Comparison of ENCODE assay signal across 12 cellular contexts in the genomic region with DNA sequence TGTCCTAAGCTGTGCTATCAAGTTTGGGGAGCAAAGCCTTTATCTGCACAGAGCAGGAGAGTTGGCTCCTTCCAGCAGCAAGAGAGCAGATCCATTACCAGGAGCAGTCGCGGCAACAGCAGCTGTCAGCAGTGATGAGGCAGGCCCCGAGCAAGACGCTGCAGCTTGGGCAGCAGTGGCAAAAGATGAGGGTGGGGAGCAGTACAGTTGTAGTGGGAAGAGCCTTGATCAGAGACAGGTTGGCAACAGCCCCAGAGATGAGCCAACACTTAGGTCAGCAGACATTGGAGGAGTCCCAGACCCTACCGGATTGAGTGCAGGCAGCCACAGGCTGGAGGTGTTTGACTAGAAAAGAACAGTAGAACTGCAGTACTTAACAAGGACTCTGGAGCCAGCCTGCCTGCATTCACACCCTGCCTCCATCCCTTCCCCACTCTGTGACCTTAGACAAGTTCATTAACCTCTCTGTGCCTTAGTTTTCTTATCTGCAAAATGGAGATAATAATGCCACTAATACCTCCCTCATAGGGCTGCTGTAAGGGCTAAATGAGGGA.
DNase-seq lines count a peak whose midpoint lies in the region; ATAC-seq, FAIRE-seq and TF ChIP-seq lines count a peak whose summit lies in the region.
"Had no signal": no experiment of that assay in that cellular context is flagged by ENCODE, and none has a peak within 500 bp of the region (broad histone marks: within the 10 kb centered on the region; RNA-seq: fewer than 3 reads in every experiment).

No MANE protein-coding gene starts in this region.

- no peaks in the 10 kb centered on the region for H3K27me3 Mint-ChIP-seq in HFFc6 (ENCODE audit: insufficient read depth)
- H3K27me3 Mint-ChIP-seq in GM23338 (ENCODE audit: insufficient read depth, low read depth, poor library complexity), result peaks cover 20% of the 10 kb centered on the region
- H3K27me3 Mint-ChIP-seq: CD4-positive, CD25-positive, alpha-beta regulatory T cell had no signal

- H3K27ac Mint-ChIP-seq in HFFc6 (peak overlapping the region; percentile 84), GM23338 (no peak overlapping the region)

- H3K27me3 ChIP-seq in bronchial epithelial cell (ENCODE audit: control insufficient read depth, insufficient read depth, low read length), result no peaks in the 10 kb centered on the region
- peaks cover 47% of the 10 kb centered on the region for H3K27me3 ChIP-seq in GM23338 (ENCODE audit: insufficient read depth)
- H3K27me3 ChIP-seq: left lung, tibial artery had no signal

- 0 out of 2 replicates have a peak, but pooled peaks cover 3% of the 10 kb centered on the region for H3K9me2 ChIP-seq in GM23338 (ENCODE audit: insufficient read depth)

- H3K9me3 Mint-ChIP-seq in HFFc6 (peaks cover 5% of the 10 kb centered on the region), GM23338 (no peaks in the 10 kb centered on the region; the same call in 2 of the 3 replicates)

- H3K4me3 Mint-ChIP-seq in HFFc6 (peak overlapping the region; percentile 78), GM23338 (no peak overlapping the region)

- TF ChIP-seq CTCF in 22Rv1 (IDR thresholded peaks at IDR 0.05), result no peak
- TF ChIP-seq CTCF in HFFc6 (IDR thresholded peaks at IDR 0.05), result no peak; the same call in 1 of the 2 replicates
- TF ChIP-seq CTCF in bronchial epithelial cell (IDR thresholded peaks at IDR 0.05; ENCODE audit: insufficient read depth, low read length, severe bottlenecking), result peak; percentile 16
- TF ChIP-seq CTCF in GM23338 (conservative IDR thresholded peaks at IDR 0.05; ENCODE audit: low read depth in 2 of 2), result no peak

- peaks cover 10% of the 10 kb centered on the region for H3K4me1 ChIP-seq in GM23338 (ENCODE audit: insufficient read depth)

- no peaks in the 10 kb centered on the region for H3K79me2 ChIP-seq in GM23338 (replicated peaks; ENCODE audit: insufficient read depth)

- peak; percentile 91 for DNase-seq in HFFc6
- peak; percentile 89 for DNase-seq in bronchial epithelial cell (ENCODE audit: low read depth)
- DNase-seq in kidney glomerular epithelial cell (lab: John Stamatoyannopoulos, UW), result peak; percentile 26
- no peak for DNase-seq in HuH-7.5 (ENCODE audit: low spot score)
- no peak for DNase-seq in activated CD8-positive, alpha-beta memory T cell treated with anti-CD3 and anti-CD28 coated beads, Interleukin-2, amount 50 U/mL, for 48 hours
- no peak for DNase-seq in activated CD8-positive, alpha-beta memory T cell treated with anti-CD3 and anti-CD28 coated beads for 24 hours
- no peak for DNase-seq in GM23338 (ENCODE audit: low spot score)
- DNase-seq: CD4-positive, CD25-positive, alpha-beta regulatory T cell; left lung; NCI-H1105 treated with DMSO at 0.1 percent for 48 hours had no signal

- peaks cover 13% of the 10 kb centered on the region for H3K36me3 Mint-ChIP-seq in HFFc6 (ENCODE audit: low read depth)
- no peaks in the 10 kb centered on the region; the same call in 2 of the 3 replicates for H3K36me3 Mint-ChIP-seq in GM23338 (ENCODE audit: low read depth)
- H3K36me3 Mint-ChIP-seq: CD4-positive, CD25-positive, alpha-beta regulatory T cell had no signal

- H3K4me3 ChIP-seq in bronchial epithelial cell (ENCODE audit: low read depth, low read length) (no peak overlapping the region), GM23338 (no peak overlapping the region)
- H3K4me3 ChIP-seq: left lung, tibial artery had no signal

- H3K27ac ChIP-seq in 22Rv1 (peak overlapping the region; percentile 91), GM23338 (ENCODE audit: low read depth) (no peak overlapping the region)
- H3K27ac ChIP-seq: left lung, tibial artery had no signal

- H3K4me2 ChIP-seq in GM23338, result no peak overlapping the region

- no peak for ATAC-seq in GM23338
- ATAC-seq: left lung had no signal

- no peaks in the 10 kb centered on the region for H3F3A ChIP-seq in GM23338 (replicated peaks; ENCODE audit: low read depth)

- H3K4me1 Mint-ChIP-seq in HFFc6 (ENCODE audit: low read depth) (peaks cover 49% of the 10 kb centered on the region), GM23338 (peaks cover 17% of the 10 kb centered on the region)

- FAIRE-seq in bronchial epithelial cell (lab: Jason Lieb, UNC), result peak; percentile 7

- H4K20me1 ChIP-seq in GM23338 (replicated peaks; ENCODE audit: insufficient read depth), result no peaks in the 10 kb centered on the region

- no peak overlapping the region for H2AFZ ChIP-seq in GM23338

- no peaks in the 10 kb centered on the region for H3K36me3 ChIP-seq in bronchial epithelial cell (ENCODE audit: control insufficient read depth, insufficient read depth, low read length)
- H3K36me3 ChIP-seq in GM23338 (ENCODE audit: insufficient read depth), result no peaks in the 10 kb centered on the region
- H3K36me3 ChIP-seq: left lung, tibial artery had no signal

TF ChIP-seq in GM23338, 12 proteins besides CTCF, POLR2A, EP300 and RAD21 (continues in another document):
- TF ChIP-seq ZNF331 (CRISPR knock-in tag; IDR thresholded peaks at IDR 0.05; ENCODE audit: low read depth) (no peak), POLR2AphosphoS5 (IDR thresholded peaks at IDR 0.05; ENCODE audit: low read depth) (no peak), NANOG (IDR thresholded peaks at IDR 0.05; ENCODE audit: borderline replicate concordance) (no peak), ZNF114 (CRISPR knock-in tag; IDR thresholded peaks at IDR 0.05) (no peak), CREB1 (CRISPR knock-in tag; IDR thresholded peaks at IDR 0.05; ENCODE audit: low read depth) (no peak), JUNB (IDR thresholded peaks at IDR 0.05; ENCODE audit: unreplicated experiment) (no peak)
- TF ChIP-seq, protein P1, sequence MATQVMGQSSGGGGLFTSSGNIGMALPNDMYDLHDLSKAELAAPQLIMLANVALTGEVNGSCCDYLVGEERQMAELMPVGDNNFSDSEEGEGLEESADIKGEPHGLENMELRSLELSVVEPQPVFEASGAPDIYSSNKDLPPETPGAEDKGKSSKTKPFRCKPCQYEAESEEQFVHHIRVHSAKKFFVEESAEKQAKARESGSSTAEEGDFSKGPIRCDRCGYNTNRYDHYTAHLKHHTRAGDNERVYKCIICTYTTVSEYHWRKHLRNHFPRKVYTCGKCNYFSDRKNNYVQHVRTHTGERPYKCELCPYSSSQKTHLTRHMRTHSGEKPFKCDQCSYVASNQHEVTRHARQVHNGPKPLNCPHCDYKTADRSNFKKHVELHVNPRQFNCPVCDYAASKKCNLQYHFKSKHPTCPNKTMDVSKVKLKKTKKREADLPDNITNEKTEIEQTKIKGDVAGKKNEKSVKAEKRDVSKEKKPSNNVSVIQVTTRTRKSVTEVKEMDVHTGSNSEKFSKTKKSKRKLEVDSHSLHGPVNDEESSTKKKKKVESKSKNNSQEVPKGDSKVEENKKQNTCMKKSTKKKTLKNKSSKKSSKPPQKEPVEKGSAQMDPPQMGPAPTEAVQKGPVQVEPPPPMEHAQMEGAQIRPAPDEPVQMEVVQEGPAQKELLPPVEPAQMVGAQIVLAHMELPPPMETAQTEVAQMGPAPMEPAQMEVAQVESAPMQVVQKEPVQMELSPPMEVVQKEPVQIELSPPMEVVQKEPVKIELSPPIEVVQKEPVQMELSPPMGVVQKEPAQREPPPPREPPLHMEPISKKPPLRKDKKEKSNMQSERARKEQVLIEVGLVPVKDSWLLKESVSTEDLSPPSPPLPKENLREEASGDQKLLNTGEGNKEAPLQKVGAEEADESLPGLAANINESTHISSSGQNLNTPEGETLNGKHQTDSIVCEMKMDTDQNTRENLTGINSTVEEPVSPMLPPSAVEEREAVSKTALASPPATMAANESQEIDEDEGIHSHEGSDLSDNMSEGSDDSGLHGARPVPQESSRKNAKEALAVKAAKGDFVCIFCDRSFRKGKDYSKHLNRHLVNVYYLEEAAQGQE (IDR thresholded peaks at IDR 0.05; ENCODE audit: unreplicated experiment), result no peak

Comparison
In these comparisons a context has a peak if more than half of its experiments do, and no peak if none do; other contexts are left out.
1. DNase-seq: peak in HFFc6 (single experiment), bronchial epithelial cell (single experiment) and kidney glomerular epithelial cell (single experiment); none in HuH-7.5 (single experiment), activated CD8-positive, alpha-beta memory T cell treated with anti-CD3 and anti-CD28 coated beads, Interleukin-2, amount 50 U/mL, for 48 hours (single experiment), activated CD8-positive, alpha-beta memory T cell treated with anti-CD3 and anti-CD28 coated beads for 24 hours (single experiment) and GM23338 (single experiment).